Comparison of ENCODE assay signal across 24 cellular contexts in genomic region chr2:74072542-74072941, GRCh38.
DNase-seq lines count a peak whose midpoint lies in the region; TF ChIP-seq lines count a peak whose summit lies in the region.
"Had no signal": no experiment of that assay in that cellular context is flagged by ENCODE, and none has a peak within 500 bp of the region (broad histone marks: within the 10 kb centered on the region; RNA-seq: fewer than 3 reads in every experiment).

No MANE protein-coding gene starts in this region.

- TF ChIP-seq CTCF in HL-60 (IDR thresholded peaks at IDR 0.05; ENCODE audit: insufficient read depth, low read length) = no peak
- no peak for TF ChIP-seq CTCF in suprapubic skin (IDR thresholded peaks at IDR 0.05)

- in situ Hi-C loops in HAP-1 (cut with MboI; ENCODE audit: low sequenced_read_pairs) = no loop called here

- H3K4me1 ChIP-seq in HAP-1 = no peaks in the 10 kb centered on the region; the same call in 1 of the 2 replicates
- peaks cover 7% of the 10 kb centered on the region for H3K4me1 ChIP-seq in suprapubic skin
- H3K4me1 ChIP-seq: Peyer's patch, testis had no signal

- H3K36me3 ChIP-seq in HAP-1 (replicated peaks) (peaks cover 2% of the 10 kb centered on the region; the same call in 1 of the 2 replicates), suprapubic skin (no peaks in the 10 kb centered on the region)

- WGBS in suprapubic skin = 64% methylated on average over 1 of the region's 1 CpG

- DNase-seq in AML-193 (lab: John Stamatoyannopoulos, UW) = peak; percentile 53 to 73
- peak; percentile 49 to 65 for DNase-seq in HL-60 (ENCODE audit: low read depth in 1 of 2, low spot score in 1 of 2)
- peak; percentile 25 for DNase-seq in SKM-1 (lab: John Stamatoyannopoulos, UW; ENCODE audit: unreplicated experiment)
- peak; percentile 38 for DNase-seq in fibroblast of gingiva (ENCODE audit: low read depth)
- DNase-seq in HAP-1 (ENCODE audit: low spot score in 2 of 2) = no peak
- no peak for DNase-seq in suprapubic skin (ENCODE audit: low spot score in 2 of 2)
- DNase-seq in D341Med (ENCODE audit: low spot score) = no peak
- no peak for DNase-seq in hippocampal formation (lab: John Stamatoyannopoulos, UW)
- DNase-seq: activated CD4-positive, alpha-beta T cell treated with anti-CD3 and anti-CD28 coated beads, Interleukin-2, amount 10 ng/mL, durations not matched to agents 24 days and 14 days; activated CD8-positive, alpha-beta memory T cell treated with anti-CD3 and anti-CD28 coated beads, Interleukin-2, amount 50 U/mL, for 4 hours; activated gamma-delta T cell treated with Interleukin-2 at 50 U/mL for 16 hours; aorta; CD4-positive, alpha-beta memory T cell; cerebellar nuclear complex; DMS53; effector CD8-positive, alpha-beta T cell; head of caudate nucleus; NCI-H1417 treated with DMSO at 0.1 percent for 48 hours; NCI-H774; Peyer's patch; right cardiac atrium; stimulated activated CD4-positive, alpha-beta T cell treated with anti-CD3 and anti-CD28 coated beads, Interleukin-15, amount 100 ng/mL, for 24 hours; T1000; testis had no signal

- no peak for TF ChIP-seq EP300 in suprapubic skin (IDR thresholded peaks at IDR 0.05)

- TF ChIP-seq POLR2A in suprapubic skin (IDR thresholded peaks at IDR 0.05) = no peak

- no peaks in the 10 kb centered on the region for H3K27me3 ChIP-seq in HL-60 (ENCODE audit: insufficient read depth, poor library complexity, severe bottlenecking)
- H3K27me3 ChIP-seq in HAP-1 (ENCODE audit: low read depth) = no peaks in the 10 kb centered on the region
- H3K27me3 ChIP-seq in suprapubic skin = no peaks in the 10 kb centered on the region
- H3K27me3 ChIP-seq: Peyer's patch, testis had no signal

- no peak overlapping the region for H3K4me3 ChIP-seq in HL-60 (replicated peaks; ENCODE audit: insufficient read depth, low read length)
- no peak overlapping the region for H3K4me3 ChIP-seq in HAP-1
- no peak overlapping the region for H3K4me3 ChIP-seq in suprapubic skin
- H3K4me3 ChIP-seq: Peyer's patch, testis had no signal

- H3K27ac ChIP-seq in HL-60 (replicated peaks) = peak overlapping the region; percentile 60
- no peak overlapping the region for H3K27ac ChIP-seq in suprapubic skin
- H3K27ac ChIP-seq: Peyer's patch, testis had no signal

- no peaks in the 10 kb centered on the region for H3K9me3 ChIP-seq in HAP-1
- no peaks in the 10 kb centered on the region for H3K9me3 ChIP-seq in suprapubic skin
- H3K9me3 ChIP-seq: Peyer's patch, testis had no signal

Comparison
In these comparisons a context has a peak if more than half of its experiments do, and no peak if none do; other contexts are left out.
1. DNase-seq: peak in AML-193 (2 of 2), HL-60 (2 of 2), SKM-1 (single experiment) and fibroblast of gingiva (single experiment); none in HAP-1 (0 of 2), suprapubic skin (0 of 2), D341Med (single experiment) and hippocampal formation (0 of 2).